ENCODE assay signal across 7 cellular contexts in genomic region chr14:42510071-42510470, GRCh38.
"Had no signal": no experiment of that assay in that cellular context is flagged by ENCODE, and none has a peak within 500 bp of the region (broad histone marks: within the 10 kb centered on the region; RNA-seq: fewer than 3 reads in every experiment).

No MANE protein-coding gene starts in this region.

- ATAC-seq: K562 had no signal

- H2AFZ ChIP-seq: GM23248 had no signal

- FAIRE-seq: K562 had no signal

- H3K4me3 ChIP-seq: GM23248, K562 had no signal

- DNase-seq: GM23248, H7, HCEC 1CT, IMR-90, KG1 had no signal

- H3K27ac ChIP-seq: GM23248, HL-60 had no signal

- H3K9ac ChIP-seq: GM23248 had no signal
